In the genomic region with DNA sequence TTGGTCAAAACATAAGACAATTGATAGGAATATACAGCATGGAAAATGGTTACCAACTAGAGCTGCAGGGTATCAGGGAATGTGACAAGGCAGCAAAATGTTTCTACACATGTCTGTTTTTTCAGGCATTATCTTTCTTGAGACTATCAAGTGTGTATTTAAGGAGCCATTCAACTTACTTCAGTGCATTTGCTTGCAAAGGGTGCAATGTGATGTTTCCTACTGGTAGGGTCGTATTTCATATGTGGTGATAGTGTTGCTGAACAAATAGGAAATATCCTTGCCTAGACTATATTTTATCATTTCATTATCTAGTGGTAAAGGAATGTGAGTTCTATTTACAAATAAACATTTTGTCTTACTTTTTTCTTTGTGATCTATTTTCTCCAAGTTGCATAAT, we compare ENCODE assay signal across 10 cellular contexts. TPM values are rescaled to one million over a fixed set of nuclear protein-coding genes. Genes with fewer than 3 reads are reported as not detected.
A peak's percentile ranks its signal among the peaks of the same experiment; 100 is the strongest.
DNase-seq lines count a peak whose midpoint lies in the region; ATAC-seq and TF ChIP-seq lines count a peak whose summit lies in the region.
"Had no signal": no experiment of that assay in that cellular context is flagged by ENCODE, and none has a peak within 500 bp of the region (broad histone marks: within the 10 kb centered on the region; RNA-seq: fewer than 3 reads in every experiment).

No MANE protein-coding gene starts in this region.

- H4K20me1 ChIP-seq in DND-41 (ENCODE audit: insufficient read depth, low read length) (no peaks in the 10 kb centered on the region), MM.1S (ENCODE audit: insufficient read depth, low read length) (no peaks in the 10 kb centered on the region)

- DNase-seq in DND-41 = peak; percentile 29
- no peak for DNase-seq in MM.1S
- DNase-seq in lower lobe of right lung = no peak
- DNase-seq in WERI-Rb-1 = no peak
- DNase-seq in hepatic stellate cell (ENCODE audit: low spot score) = no peak
- DNase-seq: SHP77 had no signal

- H3K4me3 ChIP-seq in DND-41 (ENCODE audit: low read depth in 1 of 2, low read length in 2 of 2) (0 out of 4 replicates have a peak overlapping the region, but pooled peaks of 1 of the 2 experiments have one; percentile 10), MM.1S (ENCODE audit: low read length) (no peak overlapping the region), lower lobe of right lung (no peak overlapping the region), WERI-Rb-1 (ENCODE audit: low read depth, low read length) (no peak overlapping the region)
- H3K4me3 ChIP-seq: vagina had no signal

- H3K36me3 ChIP-seq in DND-41 (ENCODE audit: insufficient read depth, low read length) = peaks cover 6% of the 10 kb centered on the region; the same call in 1 of the 2 replicates
- no peaks in the 10 kb centered on the region for H3K36me3 ChIP-seq in MM.1S (replicated peaks; ENCODE audit: insufficient read depth, low read length)
- H3K36me3 ChIP-seq in lower lobe of right lung = no peaks in the 10 kb centered on the region
- H3K36me3 ChIP-seq in WERI-Rb-1 = no peaks in the 10 kb centered on the region
- H3K36me3 ChIP-seq: vagina had no signal

- H2AFZ ChIP-seq in DND-41 (ENCODE audit: low read depth, low read length) = peak overlapping the region; percentile 54
- H2AFZ ChIP-seq in MM.1S (ENCODE audit: low read length) = no peak overlapping the region

- peaks cover 23% of the 10 kb centered on the region for H3F3A ChIP-seq in MM.1S (ENCODE audit: insufficient read depth, low read length)

- H3K4me2 ChIP-seq in DND-41 (ENCODE audit: insufficient read depth, low read length) = peak overlapping the region; percentile 58
- H3K4me2 ChIP-seq in MM.1S (ENCODE audit: low read depth, low read length) = peak overlapping the region; percentile 22; the same call in 1 of the 2 replicates

- no peaks in the 10 kb centered on the region for H3K9me2 ChIP-seq in MM.1S (replicated peaks; ENCODE audit: insufficient read depth, low read length)

- peak overlapping the region; percentile 96 for H3K27ac ChIP-seq in DND-41 (ENCODE audit: low read length)
- H3K27ac ChIP-seq in MM.1S (ENCODE audit: low read length) = peak overlapping the region; percentile 96
- peak overlapping the region; percentile 79 for H3K27ac ChIP-seq in VCaP
- H3K27ac ChIP-seq in lower lobe of right lung = peak overlapping the region; percentile 65
- no peak overlapping the region for H3K27ac ChIP-seq in WERI-Rb-1
- H3K27ac ChIP-seq: vagina had no signal

- H3K9ac ChIP-seq in DND-41 (ENCODE audit: low read depth, low read length) (peak overlapping the region; percentile 49), MM.1S (ENCODE audit: low read length) (peak overlapping the region; percentile 29; the same call in 1 of the 2 replicates)

- intact Hi-C loops in lower lobe of right lung (cut with DNase I) = no loop called here

- peak; percentile 12 for TF ChIP-seq CTCF in DND-41 (IDR thresholded peaks at IDR 0.05; ENCODE audit: borderline replicate concordance, extremely low read depth, low read length, poor library complexity, severe bottlenecking)
- no peak for TF ChIP-seq CTCF in MM.1S (IDR thresholded peaks at IDR 0.05; ENCODE audit: low read length)
- no peak for TF ChIP-seq CTCF in VCaP (conservative IDR thresholded peaks at IDR 0.05)
- TF ChIP-seq CTCF in lower lobe of right lung (IDR thresholded peaks at IDR 0.05) = no peak
- TF ChIP-seq CTCF in WERI-Rb-1 (IDR thresholded peaks at IDR 0.05; ENCODE audit: low read depth, low read length) = no peak

- peak; percentile 42 for ATAC-seq in DND-41 (ENCODE audit: insufficient read depth, low read depth)
- ATAC-seq in lower lobe of right lung = no peak
- ATAC-seq in HG03039 (IDR thresholded peaks at IDR 0.05; ENCODE audit: unreplicated experiment) = no peak
- no peak for ATAC-seq in HG02759 (IDR thresholded peaks at IDR 0.05; ENCODE audit: unreplicated experiment)

- H3K4me1 ChIP-seq in DND-41 (ENCODE audit: insufficient read depth, low read length) (peaks cover 93% of the 10 kb centered on the region), MM.1S (ENCODE audit: low read length) (peaks cover 41% of the 10 kb centered on the region), lower lobe of right lung (peaks cover 22% of the 10 kb centered on the region)
- H3K4me1 ChIP-seq: vagina had no signal

- H3K9me3 ChIP-seq in DND-41 (ENCODE audit: insufficient read depth, low read length, severe bottlenecking) (no peaks in the 10 kb centered on the region), MM.1S (replicated peaks; ENCODE audit: insufficient read depth, low read length) (no peaks in the 10 kb centered on the region), lower lobe of right lung (no peaks in the 10 kb centered on the region), WERI-Rb-1 (ENCODE audit: severe bottlenecking) (no peaks in the 10 kb centered on the region)
- H3K9me3 ChIP-seq: vagina had no signal

- H3K27me3 ChIP-seq in DND-41 (ENCODE audit: insufficient read depth, low read length, poor library complexity) (no peaks in the 10 kb centered on the region), MM.1S (replicated peaks; ENCODE audit: insufficient read depth, low read length) (no peaks in the 10 kb centered on the region), lower lobe of right lung (ENCODE audit: low read depth) (no peaks in the 10 kb centered on the region), WERI-Rb-1 (ENCODE audit: insufficient read depth, low read depth, severe bottlenecking) (no peaks in the 10 kb centered on the region)
- H3K27me3 ChIP-seq: vagina had no signal

- H3K79me2 ChIP-seq in DND-41 (ENCODE audit: insufficient read depth, low read length) (peaks cover 68% of the 10 kb centered on the region), MM.1S (ENCODE audit: low read length) (no peaks in the 10 kb centered on the region)

RNA-seq across cellular contexts. Expression of a gene that starts 42.4 kb away (rescaled TPM):
- total RNA-seq in lower lobe of right lung = 214 TPM
